Comparison of ENCODE assay signal across 25 cellular contexts in the genomic region with DNA sequence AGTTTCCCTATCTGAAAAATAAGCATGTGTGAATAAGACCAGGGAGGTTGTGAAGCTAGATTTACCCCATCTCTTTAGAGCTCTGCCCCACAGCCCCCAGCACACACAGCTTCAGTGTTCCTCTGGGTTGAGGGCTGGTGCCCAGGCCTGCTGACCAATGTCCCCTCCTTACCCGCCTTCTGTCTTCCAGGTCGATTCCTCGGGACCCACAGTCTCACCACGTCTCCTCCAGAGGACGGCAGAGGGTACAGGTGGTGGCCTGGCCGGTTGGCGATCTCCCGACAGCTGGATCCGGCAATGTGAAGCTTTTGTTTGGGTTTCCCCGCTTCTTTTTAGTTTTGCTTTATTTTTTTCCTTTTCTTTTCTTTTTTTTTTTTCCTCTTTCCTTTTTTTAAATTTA.
"Had no signal": no experiment of that assay in that cellular context is flagged by ENCODE, and none has a peak within 500 bp of the region (broad histone marks: within the 10 kb centered on the region; RNA-seq: fewer than 3 reads in every experiment).

No MANE protein-coding gene starts in this region.

- H3K9me3 ChIP-seq: adrenal gland, pancreas, prostate gland, upper lobe of left lung had no signal

- H3K4me2 ChIP-seq: smooth muscle cell had no signal

- DNase-seq: activated CD4-positive, alpha-beta T cell treated with anti-CD3 and anti-CD28 coated beads for 36 hours; activated CD4-positive, alpha-beta T cell treated with anti-CD3 and anti-CD28 coated beads, Interleukin-2, amount 50 U/mL, for 48 hours; activated CD4-positive, CD25-positive, alpha-beta regulatory T cell; activated CD8-positive, alpha-beta memory T cell treated with anti-CD3 and anti-CD28 coated beads for 24 hours; activated naive CD4-positive, alpha-beta T cell; activated naive CD8-positive, alpha-beta T cell treated with anti-CD3 and anti-CD28 coated beads for 36 hours; adrenal gland; brain microvascular endothelial cell; caudate nucleus; foreskin fibroblast; naive thymus-derived CD4-positive, alpha-beta T cell; nucleus accumbens; pancreas; retina; stimulated activated CD4-positive, alpha-beta T cell treated with anti-CD3 and anti-CD28 coated beads, Interleukin-15, amount 100 ng/mL, for 24 hours; stimulated activated CD4-positive, alpha-beta T cell treated with anti-CD3 and anti-CD28 coated beads, Interleukin-2, amount 100 ng/mL, for 24 hours; stimulated activated naive CD4-positive, alpha-beta T cell treated with Interleukin-2 at 50 U/mL for 16 hours; substantia nigra; upper lobe of left lung had no signal

- H3K27me3 Mint-ChIP-seq: activated CD4-positive, alpha-beta T cell treated with anti-CD3 and anti-CD28 coated beads for 36 hours; activated naive CD8-positive, alpha-beta T cell treated with anti-CD3 and anti-CD28 coated beads for 36 hours; naive thymus-derived CD4-positive, alpha-beta T cell had no signal

- H3K36me3 ChIP-seq: prostate gland had no signal

- H3K27ac ChIP-seq: adrenal gland, brain microvascular endothelial cell, pancreas, prostate gland, SK-N-MC, upper lobe of left lung had no signal

- H3K4me1 ChIP-seq: pancreas, prostate gland had no signal

- H3K4me3 ChIP-seq: adrenal gland, pancreas, prostate gland, SK-N-MC, smooth muscle cell, upper lobe of left lung had no signal

- H3K27ac Mint-ChIP-seq: activated CD4-positive, alpha-beta T cell treated with anti-CD3 and anti-CD28 coated beads for 36 hours; activated naive CD8-positive, alpha-beta T cell treated with anti-CD3 and anti-CD28 coated beads for 36 hours; mesothelial cell of epicardium; naive thymus-derived CD4-positive, alpha-beta T cell had no signal

- H3K4me1 Mint-ChIP-seq: neural crest cell had no signal

- H3K4me3 Mint-ChIP-seq: activated CD4-positive, alpha-beta T cell treated with anti-CD3 and anti-CD28 coated beads for 36 hours; activated naive CD8-positive, alpha-beta T cell treated with anti-CD3 and anti-CD28 coated beads for 36 hours; mesothelial cell of epicardium; naive thymus-derived CD4-positive, alpha-beta T cell; neural crest cell had no signal

- H3K9me3 Mint-ChIP-seq: activated naive CD8-positive, alpha-beta T cell treated with anti-CD3 and anti-CD28 coated beads for 36 hours; mesothelial cell of epicardium; neural crest cell had no signal

- H3K27me3 ChIP-seq: adrenal gland, brain microvascular endothelial cell, pancreas, upper lobe of left lung had no signal

- ATAC-seq: activated CD4-positive, alpha-beta T cell treated with anti-CD3 and anti-CD28 coated beads for 36 hours; esophagus mucosa; naive thymus-derived CD4-positive, alpha-beta T cell; pancreas had no signal
